In the genomic region with DNA sequence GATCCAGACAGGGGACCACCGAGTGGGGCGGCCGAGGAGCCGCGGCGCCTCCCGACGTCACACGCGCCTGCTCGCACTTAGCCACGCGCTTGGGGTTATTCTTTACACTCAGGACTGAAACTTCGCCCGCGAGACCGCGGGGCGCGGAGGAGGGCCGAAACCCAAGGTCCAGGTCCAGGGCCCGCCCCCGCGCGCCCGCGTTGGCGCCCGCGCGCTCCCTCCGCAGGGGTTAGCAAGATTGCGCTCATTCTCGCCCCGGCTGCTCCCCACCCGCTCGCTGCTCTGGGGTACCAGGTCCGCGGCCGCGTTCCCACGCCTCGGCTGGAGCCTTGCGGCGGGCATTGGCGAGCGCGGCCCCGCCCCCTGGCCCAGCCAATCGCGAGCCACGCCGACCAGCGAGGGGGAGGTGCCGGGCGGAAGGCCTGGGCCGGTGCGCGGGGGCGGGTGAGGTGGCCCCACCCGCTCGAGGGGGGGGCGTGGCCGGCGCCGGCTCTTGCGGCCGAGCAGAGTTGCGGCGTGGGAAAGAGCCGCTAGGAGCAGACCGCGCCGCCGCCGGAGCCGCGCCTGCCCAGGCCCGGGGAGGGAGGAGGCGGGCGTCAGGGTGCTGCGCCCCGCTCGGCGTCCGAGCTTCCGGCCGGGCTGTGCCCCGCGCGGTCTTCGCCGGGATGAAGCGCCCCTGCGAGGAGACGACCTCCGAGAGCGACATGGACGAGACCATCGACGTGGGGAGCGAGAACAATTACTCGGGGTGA, we compare ENCODE assay signal across 8 cellular contexts. TPM values are rescaled to one million over a fixed set of nuclear protein-coding genes. Genes with fewer than 3 reads are reported as not detected.
DNase-seq lines count a peak whose midpoint lies in the region; FAIRE-seq lines count a peak whose summit lies in the region.

A gene (plus strand): TSS at position 521 of the 752 bp plus-strand sequence. CDS start 145 bp downstream, at position 666.

- H2BK5ac ChIP-seq in neuronal stem cell (ENCODE audit: low read length): peak within 1 kb of the TSS; percentile 82

- H3K9me3 ChIP-seq in GM23248 (ENCODE audit: low read depth) (no peaks in the 10 kb centered on the region), SJCRH30 (replicated peaks) (no peaks in the 10 kb centered on the region), neuronal stem cell (replicated peaks in 1 of 2; ENCODE audit: control insufficient read depth in 2 of 2, insufficient read depth in 1 of 2, low read depth in 1 of 2, low read length in 2 of 2) (no peaks in the 10 kb centered on the region), stomach smooth muscle (ENCODE audit: control insufficient read depth in 2 of 2, low read length in 2 of 2) (no peaks in the 10 kb centered on the region)

- H3K27me3 ChIP-seq in GM23248 (replicated peaks; ENCODE audit: insufficient read depth) (peaks cover 73% of the 10 kb centered on the region), SJCRH30 (peaks cover 43% of the 10 kb centered on the region), neuronal stem cell (ENCODE audit: control insufficient read depth in 3 of 3, insufficient read depth in 3 of 3, low read depth in 1 of 3, low read length in 3 of 3) (peaks cover 14 to 94% (median 44%) of the 10 kb centered on the region in 3 experiments), stomach smooth muscle (ENCODE audit: control insufficient read depth in 1 of 2, insufficient read depth in 2 of 2, low read length in 2 of 2) (peaks cover 28 to 51% of the 10 kb centered on the region in 2 donors)

- peaks cover 4% of the 10 kb centered on the region for H3K36me3 Mint-ChIP-seq in activated naive CD4-positive, alpha-beta T cell treated with anti-CD3 and anti-CD28 coated beads, Interleukin-2, amount 10 ng/mL, durations not matched to agents 7 days and 5 days

- H2BK15ac ChIP-seq in neuronal stem cell (ENCODE audit: low read length): peak within 1 kb of the TSS; percentile 89

- H3K4me1 Mint-ChIP-seq in activated naive CD4-positive, alpha-beta T cell treated with anti-CD3 and anti-CD28 coated beads, Interleukin-2, amount 10 ng/mL, durations not matched to agents 7 days and 5 days: peaks cover 36% of the 10 kb centered on the region

- WGBS in GM23248 (ENCODE audit: low coverage in 1 of 2, low lambda C conversion rate in 2 of 2, missing lambda C conversion rate in 2 of 2), 2 experiments: 1 to 2% methylated on average over 51 to 67 of the region's 103 CpGs
- WGBS in neuronal stem cell (ENCODE audit: extremely low coverage in 2 of 2, insufficient read length in 2 of 2, insufficient replicate concordance in 1 of 2), 2 donors: no CpG with 5 or more reads among the region's 103 CpGs

- no peak within 1 kb of the TSS for H2BK12ac ChIP-seq in neuronal stem cell (ENCODE audit: low read length)

- H3K14ac ChIP-seq in neuronal stem cell (ENCODE audit: low read length): no peak within 1 kb of the TSS

- H3K4me3 ChIP-seq in GM23248: peak within 1 kb of the TSS; percentile 76
- peak within 1 kb of the TSS; percentile 64 for H3K4me3 ChIP-seq in SJCRH30
- H3K4me3 ChIP-seq in neuronal stem cell (ENCODE audit: low read length in 2 of 2): peak within 1 kb of the TSS; percentile 49 to 90
- peak within 1 kb of the TSS; percentile 74 to 81 for H3K4me3 ChIP-seq in stomach smooth muscle (ENCODE audit: low read length in 2 of 2)

- peak within 1 kb of the TSS; percentile 89 for H3K18ac ChIP-seq in neuronal stem cell (ENCODE audit: low read length)

- peak within 1 kb of the TSS; percentile 75 for H3K27ac Mint-ChIP-seq in activated naive CD4-positive, alpha-beta T cell treated with anti-CD3 and anti-CD28 coated beads, Interleukin-2, amount 10 ng/mL, durations not matched to agents 7 days and 5 days

- H3K4me1 ChIP-seq in GM23248 (ENCODE audit: insufficient read depth) (peaks cover 10% of the 10 kb centered on the region), SJCRH30 (peaks cover 4% of the 10 kb centered on the region; the same call in 1 of the 2 replicates), neuronal stem cell (ENCODE audit: control insufficient read depth in 2 of 2, insufficient read depth in 1 of 2, low read depth in 1 of 2, low read length in 2 of 2) (peaks cover 6 to 12% of the 10 kb centered on the region in 2 donors), stomach smooth muscle (ENCODE audit: control insufficient read depth, insufficient read depth, low read length) (peaks cover 22% of the 10 kb centered on the region)

- H2BK120ac ChIP-seq in neuronal stem cell (ENCODE audit: low read depth, low read length): no peak within 1 kb of the TSS

- H4K91ac ChIP-seq in neuronal stem cell (ENCODE audit: low read depth, low read length, poor library complexity): no peak within 1 kb of the TSS

- peak within 1 kb of the TSS; percentile 26 for H2AK5ac ChIP-seq in neuronal stem cell (ENCODE audit: low read depth, low read length)

- H4K20me1 ChIP-seq in GM23248 (ENCODE audit: insufficient read depth): no peaks in the 10 kb centered on the region

- no peak within 1 kb of the TSS for H3K4ac ChIP-seq in neuronal stem cell (ENCODE audit: low read length)

- no peaks in the 10 kb centered on the region for H3K36me3 ChIP-seq in GM23248 (ENCODE audit: low read depth)
- no peaks in the 10 kb centered on the region for H3K36me3 ChIP-seq in SJCRH30
- no peaks in the 10 kb centered on the region for H3K36me3 ChIP-seq in neuronal stem cell (replicated peaks in 1 of 2; ENCODE audit: control insufficient read depth in 2 of 2, insufficient read depth in 2 of 2, low read length in 2 of 2)
- H3K36me3 ChIP-seq in stomach smooth muscle (ENCODE audit: control insufficient read depth in 2 of 2, insufficient read depth in 2 of 2, low read length in 2 of 2): no peaks in the 10 kb centered on the region

- H3K4me3 Mint-ChIP-seq in activated naive CD4-positive, alpha-beta T cell treated with anti-CD3 and anti-CD28 coated beads, Interleukin-2, amount 10 ng/mL, durations not matched to agents 7 days and 5 days: peak within 1 kb of the TSS; percentile 83

- no peak within 1 kb of the TSS for H4K8ac ChIP-seq in neuronal stem cell (ENCODE audit: low read depth, low read length)

- peak within 1 kb of the TSS; percentile 89 for H3K23ac ChIP-seq in neuronal stem cell (ENCODE audit: low read depth, low read length, poor library complexity)

- no peaks in the 10 kb centered on the region for H3F3A ChIP-seq in GM23248 (ENCODE audit: insufficient read depth)

- H3K79me1 ChIP-seq in neuronal stem cell (ENCODE audit: low read depth, low read length): no peaks in the 10 kb centered on the region

- peak within 1 kb of the TSS; percentile 84 for H2AFZ ChIP-seq in GM23248
- peak within 1 kb of the TSS; percentile 99 for H2AFZ ChIP-seq in neuronal stem cell (ENCODE audit: low read length)

- H3K79me2 ChIP-seq in GM23248 (ENCODE audit: insufficient read depth): no peaks in the 10 kb centered on the region

- CTCF ChIA-PET in activated naive CD4-positive, alpha-beta T cell treated with anti-CD3 and anti-CD28 coated beads, Interleukin-2, amount 10 ng/mL, durations not matched to agents 7 days and 5 days (lab: Charles Lee): interaction anchor here (0.6 to 0.9 kb wide), 2 partner anchors 35 to 438 kb away, joined by 3 read pairs; no protein-coding TSS in a partner anchor

- no peaks in the 10 kb centered on the region for H3K9me3 Mint-ChIP-seq in activated naive CD4-positive, alpha-beta T cell treated with anti-CD3 and anti-CD28 coated beads, Interleukin-2, amount 10 ng/mL, durations not matched to agents 7 days and 5 days

- H3K4me2 ChIP-seq in GM23248 (ENCODE audit: unreplicated experiment): peak within 1 kb of the TSS; percentile 84
- peak within 1 kb of the TSS; percentile 93 for H3K4me2 ChIP-seq in neuronal stem cell (ENCODE audit: insufficient read depth, low read length, poor library complexity, severe bottlenecking)

- no peak within 1 kb of the TSS for H3K27ac ChIP-seq in GM23248
- no peak within 1 kb of the TSS for H3K27ac ChIP-seq in SJCRH30
- H3K27ac ChIP-seq in neuronal stem cell (replicated peaks; ENCODE audit: low read length): no peak within 1 kb of the TSS
- H3K27ac ChIP-seq in stomach smooth muscle (ENCODE audit: low read length): peak within 1 kb of the TSS; percentile 56

- no peaks in the 10 kb centered on the region for H3K9me2 ChIP-seq in GM23248 (ENCODE audit: insufficient read depth)

- H3K9ac ChIP-seq in GM23248 (peak within 1 kb of the TSS; percentile 66), neuronal stem cell (ENCODE audit: low read depth, low read length, poor library complexity) (no peak within 1 kb of the TSS), stomach smooth muscle (ENCODE audit: low read length in 2 of 2) (peak within 1 kb of the TSS; percentile 61 to 69)

- in situ Hi-C loops in GM23248 (cut with MboI): no loop called here

- no peak for FAIRE-seq in frontal cortex (lab: Jason Lieb, UNC)

- peaks cover 69% of the 10 kb centered on the region for H3K27me3 Mint-ChIP-seq in activated naive CD4-positive, alpha-beta T cell treated with anti-CD3 and anti-CD28 coated beads, Interleukin-2, amount 10 ng/mL, durations not matched to agents 7 days and 5 days

- DNase-seq in Daoy (ENCODE audit: low read depth) (peak; percentile 97), GM23248 (peak; percentile 96), Kasumi-1 (lab: John Stamatoyannopoulos, UW) (peak; percentile 49 to 56), SJCRH30 (peak; percentile 88 to 91), frontal cortex (ENCODE audit: low spot score in 2 of 2) (peak; percentile 96 to 98), neuronal stem cell (ENCODE audit: low spot score) (peak; percentile 85)
- peak; percentile 85 for DNase-seq in activated naive CD4-positive, alpha-beta T cell treated with anti-CD3 and anti-CD28 coated beads, Interleukin-2, amount 10 ng/mL, durations not matched to agents 7 days and 5 days

RNA-seq across cellular contexts. Expression of the gene that starts here (rescaled TPM):
- 0.77 and 1.2 TPM in 2 replicates for total RNA-seq in Daoy (2014; rRNA removed; shearing (Covaris generic))
- total RNA-seq in GM23248 (2014; rRNA removed; shearing (Covaris generic)): not detected in 2 replicates
- 0.13 TPM in 1 of 2 replicates, not detected in the other for polyA plus RNA-seq in GM23248 (2016; fragmentation: Nextera tagmentation; extraction: Ambion mirVana)
- 0.15 and 0.22 TPM in 2 replicates for total RNA-seq in SJCRH30 (2014; rRNA removed; shearing (Covaris generic))
- 1.2 TPM for total RNA-seq in frontal cortex
- polyA plus RNA-seq in neuronal stem cell (2013, experiment 1 of 2): 0.36 TPM
- polyA plus RNA-seq in neuronal stem cell (2013, experiment 2 of 2): 0.25 TPM

Comparison
In these comparisons a context has a peak if more than half of its experiments do, and no peak if none do; other contexts are left out.
1. Peak in DNase-seq, H3K4me3 ChIP-seq, H3K9ac ChIP-seq and H3K4me2 ChIP-seq in GM23248; RNA of the gene not detected or under 1 TPM.
2. Peak in DNase-seq and H3K4me3 ChIP-seq in SJCRH30; RNA of the gene not detected or under 1 TPM.